Comparison of ENCODE assay signal across 8 cellular contexts in the genomic region with DNA sequence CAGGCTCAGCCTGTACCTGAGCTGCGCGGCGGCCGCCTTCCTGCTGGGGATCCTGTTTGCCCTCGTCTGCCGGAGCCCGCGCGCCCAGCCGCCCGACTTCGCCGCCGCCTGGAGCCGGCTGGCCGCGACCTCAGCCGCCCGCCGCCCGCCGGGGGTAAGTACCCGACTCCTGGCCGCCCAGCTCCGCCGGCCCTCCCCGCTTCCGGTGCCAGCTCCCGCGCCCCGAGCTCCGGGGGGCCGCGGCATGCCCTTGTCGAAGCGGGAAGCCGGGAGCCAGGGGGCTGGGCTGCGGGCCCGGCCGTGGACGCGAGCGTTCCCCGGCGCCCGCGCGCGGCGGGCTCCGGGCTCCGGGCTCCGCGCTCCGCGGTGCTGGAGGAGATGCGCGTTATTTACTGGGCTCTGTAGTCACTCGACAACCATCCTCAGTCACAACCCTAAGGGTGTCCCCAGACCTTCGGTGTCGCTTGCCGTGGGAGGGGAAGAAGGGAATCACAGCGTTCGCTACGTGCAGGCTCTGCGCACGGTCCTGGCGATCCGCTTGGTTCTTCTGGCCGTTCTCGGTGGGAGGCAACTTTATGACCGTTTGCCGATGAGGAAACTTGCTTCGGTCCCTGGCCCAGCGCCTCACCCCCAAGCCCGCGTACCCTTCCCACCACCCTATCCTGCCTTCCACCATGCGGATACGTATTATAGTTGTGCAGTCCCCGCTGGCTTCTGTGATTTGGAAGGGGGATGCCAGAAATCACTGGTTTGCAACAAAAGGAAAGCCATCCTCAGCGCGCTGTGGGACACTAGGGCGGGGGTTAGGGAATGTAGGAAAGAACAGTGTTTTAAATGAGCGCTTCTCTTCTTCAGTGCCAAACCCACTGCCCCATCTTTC. TPM values are rescaled to one million over a fixed set of nuclear protein-coding genes. Genes with fewer than 3 reads are reported as not detected.
A peak's percentile ranks its signal among the peaks of the same experiment; 100 is the strongest.
DNase-seq lines count a peak whose midpoint lies in the region; ATAC-seq and TF ChIP-seq lines count a peak whose summit lies in the region.

No MANE protein-coding gene starts in this region.

- no peaks in the 10 kb centered on the region for H4K20me1 ChIP-seq in GM23248 (ENCODE audit: insufficient read depth)

- H3K4me3 ChIP-seq in GM08714 (ENCODE audit: low read length): peak overlapping the region; percentile 99
- H3K4me3 ChIP-seq in GM23248: peak overlapping the region; percentile 99
- H3K4me3 ChIP-seq in NB4 (ENCODE audit: low read depth, low read length): peak overlapping the region; percentile 77
- peak overlapping the region; percentile 75 for H3K4me3 ChIP-seq in epithelial cell of esophagus (ENCODE audit: low read length)
- H3K4me3 ChIP-seq in mucosa of descending colon: peak overlapping the region; percentile 63

- DNase-seq in GM23248 (peak; percentile 84), NB4 (ENCODE audit: low read depth) (peak; percentile 68), activated T-cell treated with anti-CD3 and anti-CD28 coated beads for 4 hours (peak; percentile 20), epithelial cell of esophagus (ENCODE audit: low read depth) (peak; percentile 48), mucosa of descending colon (peak; percentile 58 to 71 (median 67)), NCI-H2107 treated with DMSO at 0.1 percent for 48 hours (lab: John Stamatoyannopoulos, UW; ENCODE audit: unreplicated experiment) (no peak)
- peak; percentile 40 for DNase-seq in stimulated activated naive CD4-positive, alpha-beta T cell treated with Interleukin-2 at 50 U/mL for 16 hours (lab: John Stamatoyannopoulos, UW)

- peak overlapping the region; percentile 82 for H3K27ac ChIP-seq in GM23248

- H3K27me3 ChIP-seq in GM23248 (replicated peaks; ENCODE audit: insufficient read depth): no peaks in the 10 kb centered on the region

- ATAC-seq in mucosa of descending colon: peak; percentile 32

- in situ Hi-C loops in GM23248 (cut with MboI): no loop called here

- H3K4me2 ChIP-seq in GM23248 (ENCODE audit: unreplicated experiment): peak overlapping the region; percentile 96

- peak overlapping the region; percentile 90 for H3K9ac ChIP-seq in GM23248

- WGBS in GM23248 (ENCODE audit: low coverage in 1 of 2, low lambda C conversion rate in 2 of 2, missing lambda C conversion rate in 2 of 2), 2 experiments: 3% methylated on average over 48 to 50 of the region's 84 CpGs

- no peaks in the 10 kb centered on the region for H3K9me2 ChIP-seq in GM23248 (ENCODE audit: insufficient read depth)

- H3K36me3 ChIP-seq in GM23248 (ENCODE audit: low read depth) (no peaks in the 10 kb centered on the region), mucosa of descending colon (ENCODE audit: low read depth) (no peaks in the 10 kb centered on the region)

- H3K79me2 ChIP-seq in GM23248 (ENCODE audit: insufficient read depth): peaks cover 60% of the 10 kb centered on the region

- intact Hi-C loops in mucosa of descending colon (cut with DNase I, micrococcal nuclease): no loop called here

- no peak for TF ChIP-seq POLR2A in NB4 (IDR thresholded peaks at IDR 0.05; ENCODE audit: extremely low read depth, insufficient read length)

- H3K9me3 ChIP-seq in GM23248 (ENCODE audit: low read depth) (no peaks in the 10 kb centered on the region), mucosa of descending colon (no peaks in the 10 kb centered on the region)

- H2AFZ ChIP-seq in GM23248: peak overlapping the region; percentile 88

- TF ChIP-seq CTCF in NB4 (IDR thresholded peaks at IDR 0.05; ENCODE audit: low read depth, low read length) (no peak), epithelial cell of esophagus (IDR thresholded peaks at IDR 0.05; ENCODE audit: insufficient read depth, low read depth, low read length, missing control alignments) (no peak), mucosa of descending colon (IDR thresholded peaks at IDR 0.05) (no peak)

- H3F3A ChIP-seq in GM23248 (ENCODE audit: insufficient read depth): peaks cover 11% of the 10 kb centered on the region

- H3K4me1 ChIP-seq in GM23248 (ENCODE audit: insufficient read depth) (peaks cover 14% of the 10 kb centered on the region), mucosa of descending colon (ENCODE audit: low read depth) (peaks cover 5% of the 10 kb centered on the region)

RNA-seq across cellular contexts. Expression of a gene that starts 0.9 kb away (rescaled TPM):
- total RNA-seq in GM23248 (2014; rRNA removed; shearing (Covaris generic)): 23.6 and 50.0 TPM in 2 replicates
- polyA plus RNA-seq in GM23248 (2016; fragmentation: Nextera tagmentation; extraction: Ambion mirVana): 7.1 and 8.2 TPM in 2 replicates
- total RNA-seq in mucosa of descending colon: 10 to 100 TPM; 10.8 to 29.7 (median 16.8) TPM

RNA-seq across cellular contexts. Expression of a gene that starts 6.5 kb away (rescaled TPM):
- total RNA-seq in GM23248 (2014; rRNA removed; shearing (Covaris generic)): 44.0 and 46.3 TPM in 2 replicates
- polyA plus RNA-seq in GM23248 (2016; fragmentation: Nextera tagmentation; extraction: Ambion mirVana): 49.2 and 50.8 TPM in 2 replicates
- 10 to 100 TPM; 12.4 to 44.3 (median 16.6) TPM for total RNA-seq in mucosa of descending colon
